16 cellular contexts compared by ENCODE assay signal in the genomic region with DNA sequence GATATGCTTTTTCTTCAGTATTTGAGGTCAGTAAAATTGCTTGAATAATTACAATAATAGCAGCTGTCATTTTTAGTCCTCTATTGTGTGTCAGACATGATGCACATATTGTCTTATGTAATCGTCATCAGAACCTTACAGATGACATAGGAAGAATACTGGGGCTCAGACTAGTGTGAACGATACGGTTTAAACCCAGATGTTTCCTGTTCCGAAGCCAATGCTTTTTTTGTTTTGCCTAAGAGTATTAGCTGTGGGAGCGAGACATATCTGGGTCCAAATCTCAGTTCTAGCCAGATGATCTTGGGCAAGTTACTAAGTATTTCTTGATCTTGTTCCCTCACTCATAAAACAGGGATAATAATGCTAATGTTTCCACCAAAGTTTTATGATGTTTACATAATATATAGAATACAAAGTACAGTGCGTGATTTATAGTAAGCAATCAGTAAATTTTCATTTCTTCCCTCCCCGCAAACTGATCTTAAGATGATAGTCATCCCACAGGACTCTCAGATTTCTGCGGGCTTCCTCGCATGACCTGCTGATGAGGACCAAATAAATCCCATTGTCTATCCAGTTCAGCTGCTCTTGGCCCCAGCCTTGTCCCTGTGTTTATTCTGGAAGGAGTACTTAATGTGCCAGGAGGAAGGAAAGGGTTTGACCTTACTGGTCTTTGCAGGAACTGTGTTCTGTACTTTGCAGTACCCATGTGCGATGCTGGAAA.
DNase-seq lines count a peak whose midpoint lies in the region; ATAC-seq, FAIRE-seq and TF ChIP-seq lines count a peak whose summit lies in the region.
"Had no signal": no experiment of that assay in that cellular context is flagged by ENCODE, and none has a peak within 500 bp of the region (broad histone marks: within the 10 kb centered on the region; RNA-seq: fewer than 3 reads in every experiment).

No MANE protein-coding gene starts in this region.

- no peak for TF ChIP-seq EP300 in esophagus muscularis mucosa (IDR thresholded peaks at IDR 0.05)

- peaks cover 53% of the 10 kb centered on the region for H3K4me1 Mint-ChIP-seq in nephron progenitor cell

- TF ChIP-seq POLR2A in esophagus muscularis mucosa (IDR thresholded peaks at IDR 0.05; ENCODE audit: low read depth) (no peak), H54 (IDR thresholded peaks at IDR 0.05; ENCODE audit: low read depth, low read length) (no peak)

- no peaks in the 10 kb centered on the region for H3K27me3 Mint-ChIP-seq in nephron progenitor cell (ENCODE audit: low read depth, poor library complexity)

- no peak overlapping the region for H3K4me3 ChIP-seq in esophagus muscularis mucosa
- H3K4me3 ChIP-seq in upper lobe of right lung: no peak overlapping the region
- H3K4me3 ChIP-seq: K562, neural progenitor cell had no signal

- H3K9me3 Mint-ChIP-seq in nephron progenitor cell: no peaks in the 10 kb centered on the region
- H3K9me3 Mint-ChIP-seq: CD4-positive, alpha-beta T cell; H9; neural progenitor cell had no signal

- TF ChIP-seq CTCF in esophagus muscularis mucosa (IDR thresholded peaks at IDR 0.05) (no peak), nephron progenitor cell (IDR thresholded peaks at IDR 0.05) (no peak), upper lobe of right lung (IDR thresholded peaks at IDR 0.05) (no peak)

- ATAC-seq in upper lobe of right lung: peak; percentile 63
- ATAC-seq in GM21423 (IDR thresholded peaks at IDR 0.05; ENCODE audit: unreplicated experiment): no peak
- ATAC-seq: K562 had no signal

- H3K27me3 ChIP-seq in esophagus muscularis mucosa (no peaks in the 10 kb centered on the region), upper lobe of right lung (no peaks in the 10 kb centered on the region)
- H3K27me3 ChIP-seq: dorsolateral prefrontal cortex, neural progenitor cell had no signal

- peaks cover 20% of the 10 kb centered on the region for H3K36me3 Mint-ChIP-seq in nephron progenitor cell (ENCODE audit: low read depth)

- peak overlapping the region; percentile 59 to 80 (median 73) for H3K27ac ChIP-seq in esophagus muscularis mucosa (replicated peaks in 1 of 4)
- H3K27ac ChIP-seq in upper lobe of right lung: peak overlapping the region; percentile 61
- H3K27ac ChIP-seq: neural progenitor cell had no signal

- H3K36me3 ChIP-seq in esophagus muscularis mucosa: no peaks in the 10 kb centered on the region
- H3K36me3 ChIP-seq in upper lobe of right lung: no peaks in the 10 kb centered on the region
- H3K36me3 ChIP-seq: neural progenitor cell had no signal

- H3K27ac Mint-ChIP-seq in nephron progenitor cell: peak overlapping the region; percentile 81
- H3K27ac Mint-ChIP-seq: CD4-positive, alpha-beta T cell; neural progenitor cell had no signal

- no peak overlapping the region for H3K4me3 Mint-ChIP-seq in nephron progenitor cell
- H3K4me3 Mint-ChIP-seq: CD4-positive, alpha-beta T cell; H9; neural progenitor cell had no signal

- no peak for FAIRE-seq in H54 (lab: Jason Lieb, UNC)
- FAIRE-seq: A204.1, K562 had no signal

- intact Hi-C loops in esophagus muscularis mucosa (cut with DNase I) (no loop called here), upper lobe of right lung (cut with DNase I) (no loop called here)

- no peaks in the 10 kb centered on the region for H3K9me3 ChIP-seq in esophagus muscularis mucosa
- H3K9me3 ChIP-seq in upper lobe of right lung: no peaks in the 10 kb centered on the region

- DNase-seq in NCI-H2171 treated with DMSO at 0.1 percent for 48 hours (lab: John Stamatoyannopoulos, UW) (peak; percentile 38), NCI-H2171 (lab: John Stamatoyannopoulos, UW) (no peak), esophagus muscularis mucosa (ENCODE audit: extremely low spot score) (peak; percentile 88), nephron progenitor cell (no peak), upper lobe of right lung (no peak), H54 (ENCODE audit: insufficient read length, low spot score) (no peak), AG20443 (ENCODE audit: low spot score) (no peak)
- DNase-seq: CD4-positive, alpha-beta T cell; dorsolateral prefrontal cortex; H9; left cardiac atrium; OCI-M1 had no signal

- peaks cover 18 to 63% (median 56%) of the 10 kb centered on the region in 4 donors for H3K4me1 ChIP-seq in esophagus muscularis mucosa
- H3K4me1 ChIP-seq in upper lobe of right lung: no peaks in the 10 kb centered on the region

- WGBS in esophagus muscularis mucosa: 55% methylated on average over 10 of the region's 10 CpGs

Comparison
In these comparisons a context has a peak if more than half of its experiments do, and no peak if none do; other contexts are left out.
1. DNase-seq: peak in NCI-H2171 treated with DMSO at 0.1 percent for 48 hours (single experiment) and esophagus muscularis mucosa (single experiment); none in NCI-H2171 (single experiment), nephron progenitor cell (single experiment), upper lobe of right lung (single experiment), H54 (single experiment) and AG20443 (single experiment).